In genomic region chr3:195895900-195896360, GRCh38 we compare ENCODE assay signal across 1 cellular context.
TF ChIP-seq lines count a peak whose summit lies in the region.

No MANE protein-coding gene starts in this region.

TF ChIP-seq in HEK293, 187 proteins besides CTCF, POLR2A, EP300 and RAD21 (continued from another document):
- no peak for TF ChIP-seq AEBP2 (tag by site-specific recombination; IDR thresholded peaks at IDR 0.05; ENCODE audit: borderline replicate concordance)
- TF ChIP-seq KLF9 (tag by site-specific recombination; IDR thresholded peaks at IDR 0.05; ENCODE audit: low read depth): peak; percentile 71
- 0 out of 2 replicates have a peak, but pooled peaks have one; percentile 45 for TF ChIP-seq HOXC10 (CRISPR knock-in tag; IDR thresholded peaks at IDR 0.05)
- peak; percentile 77 for TF ChIP-seq ZBTB8A (tag by site-specific recombination; IDR thresholded peaks at IDR 0.05)
- TF ChIP-seq, protein P1, sequence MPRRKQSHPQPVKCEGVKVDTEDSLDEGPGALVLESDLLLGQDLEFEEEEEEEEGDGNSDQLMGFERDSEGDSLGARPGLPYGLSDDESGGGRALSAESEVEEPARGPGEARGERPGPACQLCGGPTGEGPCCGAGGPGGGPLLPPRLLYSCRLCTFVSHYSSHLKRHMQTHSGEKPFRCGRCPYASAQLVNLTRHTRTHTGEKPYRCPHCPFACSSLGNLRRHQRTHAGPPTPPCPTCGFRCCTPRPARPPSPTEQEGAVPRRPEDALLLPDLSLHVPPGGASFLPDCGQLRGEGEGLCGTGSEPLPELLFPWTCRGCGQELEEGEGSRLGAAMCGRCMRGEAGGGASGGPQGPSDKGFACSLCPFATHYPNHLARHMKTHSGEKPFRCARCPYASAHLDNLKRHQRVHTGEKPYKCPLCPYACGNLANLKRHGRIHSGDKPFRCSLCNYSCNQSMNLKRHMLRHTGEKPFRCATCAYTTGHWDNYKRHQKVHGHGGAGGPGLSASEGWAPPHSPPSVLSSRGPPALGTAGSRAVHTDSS (tag by site-specific recombination; IDR thresholded peaks at IDR 0.05): no peak
- TF ChIP-seq ZNF184 (tag by site-specific recombination; IDR thresholded peaks at IDR 0.05): no peak
- TF ChIP-seq EGR2 (tag by site-specific recombination; IDR thresholded peaks at IDR 0.05; ENCODE audit: low read depth): peak; percentile 36; the same call in 1 of the 2 replicates
- peak; percentile 31; the same call in 1 of the 2 replicates for TF ChIP-seq OSR2 (tag by site-specific recombination; IDR thresholded peaks at IDR 0.05)
- TF ChIP-seq GLIS2 (tag by site-specific recombination; IDR thresholded peaks at IDR 0.05): peak; percentile 8
- TF ChIP-seq, protein P2, sequence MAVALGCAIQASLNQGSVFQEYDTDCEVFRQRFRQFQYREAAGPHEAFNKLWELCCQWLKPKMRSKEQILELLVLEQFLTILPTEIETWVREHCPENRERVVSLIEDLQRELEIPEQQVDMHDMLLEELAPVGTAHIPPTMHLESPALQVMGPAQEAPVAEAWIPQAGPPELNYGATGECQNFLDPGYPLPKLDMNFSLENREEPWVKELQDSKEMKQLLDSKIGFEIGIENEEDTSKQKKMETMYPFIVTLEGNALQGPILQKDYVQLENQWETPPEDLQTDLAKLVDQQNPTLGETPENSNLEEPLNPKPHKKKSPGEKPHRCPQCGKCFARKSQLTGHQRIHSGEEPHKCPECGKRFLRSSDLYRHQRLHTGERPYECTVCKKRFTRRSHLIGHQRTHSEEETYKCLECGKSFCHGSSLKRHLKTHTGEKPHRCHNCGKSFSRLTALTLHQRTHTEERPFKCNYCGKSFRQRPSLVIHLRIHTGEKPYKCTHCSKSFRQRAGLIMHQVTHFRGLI (tag by site-specific recombination; IDR thresholded peaks at IDR 0.05): peak; percentile 85
- peak; percentile 32; the same call in 1 of the 2 replicates for TF ChIP-seq KLF8 (tag by site-specific recombination; IDR thresholded peaks at IDR 0.05)
- peak; percentile 82 for TF ChIP-seq ZBTB26 (tag by site-specific recombination; optimal IDR thresholded peaks at IDR 0.05)
- no peak for TF ChIP-seq ZEB2 (tag by site-specific recombination; IDR thresholded peaks at IDR 0.05)
- TF ChIP-seq ZNF335 (tag by site-specific recombination; conservative IDR thresholded peaks at IDR 0.05): 0 out of 2 replicates have a peak, but pooled peaks have one; percentile 63
- peak; percentile 75 for TF ChIP-seq ZFHX2 (tag by site-specific recombination; conservative IDR thresholded peaks at IDR 0.05)
- TF ChIP-seq MEIS1 (CRISPR knock-in tag; IDR thresholded peaks at IDR 0.05; ENCODE audit: borderline replicate concordance): no peak
- TF ChIP-seq ZBTB20 (tag by site-specific recombination; IDR thresholded peaks at IDR 0.05): peak; percentile 96
